Comparison of ENCODE assay signal across 2 cellular contexts in the genomic region with DNA sequence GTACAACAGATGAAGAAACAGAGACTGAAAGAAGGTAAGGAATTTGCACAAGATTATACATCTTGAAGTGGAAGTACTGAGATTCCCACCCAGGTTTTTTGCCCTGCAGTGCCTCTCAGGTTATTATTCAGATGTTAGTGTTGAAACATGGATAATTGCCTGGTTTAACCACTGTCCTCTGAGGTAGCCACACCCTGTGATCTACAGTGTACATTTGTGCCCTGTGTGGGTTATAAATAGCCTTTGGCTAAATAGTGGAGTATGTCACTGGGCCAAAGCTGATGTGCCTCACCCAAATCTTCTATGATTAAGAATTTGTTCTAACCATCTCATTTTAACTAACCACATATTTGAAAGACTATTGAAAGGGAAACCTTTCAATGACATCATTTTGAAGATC.
TF ChIP-seq lines count a peak whose summit lies in the region.

No MANE protein-coding gene starts in this region.

TF ChIP-seq in SK-N-SH, 30 proteins besides CTCF, POLR2A, EP300 and RAD21:
- TF ChIP-seq NRF1 (IDR thresholded peaks at IDR 0.05; ENCODE audit: low read depth, low read length) (no peak), FOXJ3 (CRISPR knock-in tag; IDR thresholded peaks at IDR 0.05) (no peak), PBX3 (IDR thresholded peaks at IDR 0.05) (no peak), ELF1 (IDR thresholded peaks at IDR 0.05) (no peak), SIN3A (IDR thresholded peaks at IDR 0.05; ENCODE audit: borderline replicate concordance, low read depth, low read length) (no peak), GABPA (IDR thresholded peaks at IDR 0.05; ENCODE audit: low read depth) (no peak), USF2 (IDR thresholded peaks at IDR 0.05; ENCODE audit: borderline replicate concordance, low read depth, low read length) (no peak)

TF ChIP-seq in SK-N-SH treated with all-trans-retinoic acid at 6 μM for 48 hours, 23 proteins besides CTCF, POLR2A, EP300 and RAD21:
- TF ChIP-seq ISL1 (CRISPR knock-in tag; IDR thresholded peaks at IDR 0.05): no peak
- TF ChIP-seq TCF4 (CRISPR knock-in tag; IDR thresholded peaks at IDR 0.05; ENCODE audit: borderline replicate concordance): no peak
- no peak for TF ChIP-seq GLIS3 (CRISPR knock-in tag; IDR thresholded peaks at IDR 0.05)
- no peak for TF ChIP-seq CSDC2 (CRISPR knock-in tag; IDR thresholded peaks at IDR 0.05)
- no peak for TF ChIP-seq ESRRG (CRISPR knock-in tag; IDR thresholded peaks at IDR 0.05)
- no peak for TF ChIP-seq BACH2 (CRISPR knock-in tag; IDR thresholded peaks at IDR 0.05; ENCODE audit: borderline replicate concordance)
- no peak for TF ChIP-seq ZNF8 (CRISPR knock-in tag; IDR thresholded peaks at IDR 0.05)
- TF ChIP-seq ZFP3 (CRISPR knock-in tag; IDR thresholded peaks at IDR 0.05): no peak
- TF ChIP-seq, protein P1, sequence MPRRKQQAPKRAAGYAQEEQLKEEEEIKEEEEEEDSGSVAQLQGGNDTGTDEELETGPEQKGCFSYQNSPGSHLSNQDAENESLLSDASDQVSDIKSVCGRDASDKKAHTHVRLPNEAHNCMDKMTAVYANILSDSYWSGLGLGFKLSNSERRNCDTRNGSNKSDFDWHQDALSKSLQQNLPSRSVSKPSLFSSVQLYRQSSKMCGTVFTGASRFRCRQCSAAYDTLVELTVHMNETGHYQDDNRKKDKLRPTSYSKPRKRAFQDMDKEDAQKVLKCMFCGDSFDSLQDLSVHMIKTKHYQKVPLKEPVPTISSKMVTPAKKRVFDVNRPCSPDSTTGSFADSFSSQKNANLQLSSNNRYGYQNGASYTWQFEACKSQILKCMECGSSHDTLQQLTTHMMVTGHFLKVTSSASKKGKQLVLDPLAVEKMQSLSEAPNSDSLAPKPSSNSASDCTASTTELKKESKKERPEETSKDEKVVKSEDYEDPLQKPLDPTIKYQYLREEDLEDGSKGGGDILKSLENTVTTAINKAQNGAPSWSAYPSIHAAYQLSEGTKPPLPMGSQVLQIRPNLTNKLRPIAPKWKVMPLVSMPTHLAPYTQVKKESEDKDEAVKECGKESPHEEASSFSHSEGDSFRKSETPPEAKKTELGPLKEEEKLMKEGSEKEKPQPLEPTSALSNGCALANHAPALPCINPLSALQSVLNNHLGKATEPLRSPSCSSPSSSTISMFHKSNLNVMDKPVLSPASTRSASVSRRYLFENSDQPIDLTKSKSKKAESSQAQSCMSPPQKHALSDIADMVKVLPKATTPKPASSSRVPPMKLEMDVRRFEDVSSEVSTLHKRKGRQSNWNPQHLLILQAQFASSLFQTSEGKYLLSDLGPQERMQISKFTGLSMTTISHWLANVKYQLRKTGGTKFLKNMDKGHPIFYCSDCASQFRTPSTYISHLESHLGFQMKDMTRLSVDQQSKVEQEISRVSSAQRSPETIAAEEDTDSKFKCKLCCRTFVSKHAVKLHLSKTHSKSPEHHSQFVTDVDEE (CRISPR knock-in tag; IDR thresholded peaks at IDR 0.05): no peak
- no peak for TF ChIP-seq OSR1 (CRISPR knock-in tag; IDR thresholded peaks at IDR 0.05)
- no peak for TF ChIP-seq ZC3H10 (CRISPR knock-in tag; IDR thresholded peaks at IDR 0.05)
- no peak for TF ChIP-seq CSRNP3 (CRISPR knock-in tag; IDR thresholded peaks at IDR 0.05)
- no peak for TF ChIP-seq ZFP30 (CRISPR knock-in tag; IDR thresholded peaks at IDR 0.05)
- TF ChIP-seq PATZ1 (CRISPR knock-in tag; IDR thresholded peaks at IDR 0.05; ENCODE audit: borderline replicate concordance): no peak
- no peak for TF ChIP-seq ARNTL (CRISPR knock-in tag; IDR thresholded peaks at IDR 0.05; ENCODE audit: borderline replicate concordance, low read depth)
- TF ChIP-seq TOX (CRISPR knock-in tag; IDR thresholded peaks at IDR 0.05; ENCODE audit: borderline replicate concordance): no peak
- TF ChIP-seq ZNF565 (CRISPR knock-in tag; conservative IDR thresholded peaks at IDR 0.05; ENCODE audit: low read depth): no peak
- TF ChIP-seq, protein P2, sequence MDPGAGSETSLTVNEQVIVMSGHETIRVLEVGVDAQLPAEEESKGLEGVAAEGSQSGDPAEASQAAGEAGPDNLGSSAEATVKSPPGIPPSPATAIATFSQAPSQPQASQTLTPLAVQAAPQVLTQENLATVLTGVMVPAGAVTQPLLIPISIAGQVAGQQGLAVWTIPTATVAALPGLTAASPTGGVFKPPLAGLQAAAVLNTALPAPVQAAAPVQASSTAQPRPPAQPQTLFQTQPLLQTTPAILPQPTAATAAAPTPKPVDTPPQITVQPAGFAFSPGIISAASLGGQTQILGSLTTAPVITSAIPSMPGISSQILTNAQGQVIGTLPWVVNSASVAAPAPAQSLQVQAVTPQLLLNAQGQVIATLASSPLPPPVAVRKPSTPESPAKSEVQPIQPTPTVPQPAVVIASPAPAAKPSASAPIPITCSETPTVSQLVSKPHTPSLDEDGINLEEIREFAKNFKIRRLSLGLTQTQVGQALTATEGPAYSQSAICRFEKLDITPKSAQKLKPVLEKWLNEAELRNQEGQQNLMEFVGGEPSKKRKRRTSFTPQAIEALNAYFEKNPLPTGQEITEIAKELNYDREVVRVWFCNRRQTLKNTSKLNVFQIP (CRISPR knock-in tag; IDR thresholded peaks at IDR 0.05; ENCODE audit: borderline replicate concordance, low read depth): no peak
- TF ChIP-seq SNAI2 (CRISPR knock-in tag; IDR thresholded peaks at IDR 0.05): no peak
